1 cellular context compared by ENCODE assay signal in genomic region chr7:36287371-36288241, GRCh38.
TF ChIP-seq lines count a peak whose summit lies in the region.

No MANE protein-coding gene starts in this region.

TF ChIP-seq in HepG2, 621 proteins besides CTCF, POLR2A, EP300 and RAD21 (continued from another document and continues in another):
- TF ChIP-seq HMGXB4 (CRISPR knock-in tag; IDR thresholded peaks at IDR 0.05; ENCODE audit: borderline replicate concordance in 1 of 2, low read depth in 1 of 2) (peak in 1 of 2 experiments; percentile 73; a peak in 2 of 4 replicates), ZKSCAN8 (CRISPR knock-in tag; IDR thresholded peaks at IDR 0.05; ENCODE audit: borderline replicate concordance) (peak; percentile 58; the same call in 1 of the 2 replicates), ZNF253 (CRISPR knock-in tag; IDR thresholded peaks at IDR 0.05; ENCODE audit: borderline replicate concordance) (no peak), MXD3 (CRISPR knock-in tag; IDR thresholded peaks at IDR 0.05) (no peak), TCF7L2 (IDR thresholded peaks at IDR 0.05; ENCODE audit: low read depth, low read length) (no peak), WIZ (CRISPR knock-in tag; IDR thresholded peaks at IDR 0.05) (peak; percentile 79), MLXIP (CRISPR knock-in tag; IDR thresholded peaks at IDR 0.05; ENCODE audit: borderline replicate concordance) (no peak), MYPOP (CRISPR knock-in tag; IDR thresholded peaks at IDR 0.05) (peak; percentile 74; the same call in 1 of the 2 replicates), FOXM1 (CRISPR knock-in tag; IDR thresholded peaks at IDR 0.05) (no peak), KLF11 (CRISPR knock-in tag; IDR thresholded peaks at IDR 0.05) (no peak), ZKSCAN5 (CRISPR knock-in tag; IDR thresholded peaks at IDR 0.05) (no peak), GATAD1 (CRISPR knock-in tag; IDR thresholded peaks at IDR 0.05) (0 out of 2 replicates have a peak, but pooled peaks have one; percentile 51), HCFC1 (IDR thresholded peaks at IDR 0.05; ENCODE audit: low read depth, low read length) (no peak), SAP130 (CRISPR knock-in tag; IDR thresholded peaks at IDR 0.05; ENCODE audit: low read depth) (peak; percentile 85), CBX1 (IDR thresholded peaks at IDR 0.05; ENCODE audit: low read depth) (no peak), JUNB (CRISPR knock-in tag; IDR thresholded peaks at IDR 0.05; ENCODE audit: borderline replicate concordance) (peak; percentile 65; the same call in 1 of the 2 replicates), ZNF260 (CRISPR knock-in tag; IDR thresholded peaks at IDR 0.05; ENCODE audit: borderline replicate concordance, low read depth) (no peak), TBX2 (CRISPR knock-in tag; IDR thresholded peaks at IDR 0.05; ENCODE audit: borderline replicate concordance) (peak; percentile 99), ZNF234 (CRISPR knock-in tag; conservative IDR thresholded peaks at IDR 0.05) (no peak), KLF15 (CRISPR knock-in tag; IDR thresholded peaks at IDR 0.05; ENCODE audit: borderline replicate concordance) (no peak), ZNF30 (CRISPR knock-in tag; IDR thresholded peaks at IDR 0.05) (no peak), SIX1 (CRISPR knock-in tag; IDR thresholded peaks at IDR 0.05; ENCODE audit: borderline replicate concordance) (peak; percentile 98), ZNF142 (CRISPR knock-in tag; IDR thresholded peaks at IDR 0.05) (no peak), PRMT3 (CRISPR knock-in tag; IDR thresholded peaks at IDR 0.05; ENCODE audit: borderline replicate concordance, low read depth) (no peak), ZNF776 (CRISPR knock-in tag; IDR thresholded peaks at IDR 0.05) (no peak), RORA (CRISPR knock-in tag; IDR thresholded peaks at IDR 0.05) (no peak), PHB2 (IDR thresholded peaks at IDR 0.05; ENCODE audit: partially characterized antibody) (no peak), TFDP1 (CRISPR knock-in tag; IDR thresholded peaks at IDR 0.05; ENCODE audit: borderline replicate concordance) (no peak), ZSCAN22 (CRISPR knock-in tag; IDR thresholded peaks at IDR 0.05) (no peak), ZFAT (CRISPR knock-in tag; conservative IDR thresholded peaks at IDR 0.05) (no peak), ZNF446 (CRISPR knock-in tag; IDR thresholded peaks at IDR 0.05) (no peak), SYNCRIP (IDR thresholded peaks at IDR 0.05; ENCODE audit: insufficient read depth, low read depth, low read length) (no peak), SETDB1 (CRISPR knock-in tag; IDR thresholded peaks at IDR 0.05; ENCODE audit: borderline replicate concordance) (no peak), ZNF780A (CRISPR knock-in tag; IDR thresholded peaks at IDR 0.05) (no peak), SP4 (CRISPR knock-in tag; IDR thresholded peaks at IDR 0.05) (peak; percentile 57; the same call in 1 of the 2 replicates), YEATS2 (CRISPR knock-in tag; IDR thresholded peaks at IDR 0.05; ENCODE audit: borderline replicate concordance) (no peak), NFKB2 (CRISPR knock-in tag; IDR thresholded peaks at IDR 0.05; ENCODE audit: borderline replicate concordance) (no peak), GPBP1L1 (CRISPR knock-in tag; IDR thresholded peaks at IDR 0.05) (no peak), BCL6 (CRISPR knock-in tag; IDR thresholded peaks at IDR 0.05) (peak; percentile 84)
- TF ChIP-seq, protein P1, sequence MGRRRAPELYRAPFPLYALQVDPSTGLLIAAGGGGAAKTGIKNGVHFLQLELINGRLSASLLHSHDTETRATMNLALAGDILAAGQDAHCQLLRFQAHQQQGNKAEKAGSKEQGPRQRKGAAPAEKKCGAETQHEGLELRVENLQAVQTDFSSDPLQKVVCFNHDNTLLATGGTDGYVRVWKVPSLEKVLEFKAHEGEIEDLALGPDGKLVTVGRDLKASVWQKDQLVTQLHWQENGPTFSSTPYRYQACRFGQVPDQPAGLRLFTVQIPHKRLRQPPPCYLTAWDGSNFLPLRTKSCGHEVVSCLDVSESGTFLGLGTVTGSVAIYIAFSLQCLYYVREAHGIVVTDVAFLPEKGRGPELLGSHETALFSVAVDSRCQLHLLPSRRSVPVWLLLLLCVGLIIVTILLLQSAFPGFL (CRISPR knock-in tag; IDR thresholded peaks at IDR 0.05), result no peak
- TF ChIP-seq, protein P2, sequence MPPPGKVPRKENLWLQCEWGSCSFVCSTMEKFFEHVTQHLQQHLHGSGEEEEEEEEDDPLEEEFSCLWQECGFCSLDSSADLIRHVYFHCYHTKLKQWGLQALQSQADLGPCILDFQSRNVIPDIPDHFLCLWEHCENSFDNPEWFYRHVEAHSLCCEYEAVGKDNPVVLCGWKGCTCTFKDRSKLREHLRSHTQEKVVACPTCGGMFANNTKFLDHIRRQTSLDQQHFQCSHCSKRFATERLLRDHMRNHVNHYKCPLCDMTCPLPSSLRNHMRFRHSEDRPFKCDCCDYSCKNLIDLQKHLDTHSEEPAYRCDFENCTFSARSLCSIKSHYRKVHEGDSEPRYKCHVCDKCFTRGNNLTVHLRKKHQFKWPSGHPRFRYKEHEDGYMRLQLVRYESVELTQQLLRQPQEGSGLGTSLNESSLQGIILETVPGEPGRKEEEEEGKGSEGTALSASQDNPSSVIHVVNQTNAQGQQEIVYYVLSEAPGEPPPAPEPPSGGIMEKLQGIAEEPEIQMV (CRISPR knock-in tag; IDR thresholded peaks at IDR 0.05; ENCODE audit: low read depth), result 0 out of 2 replicates have a peak, but pooled peaks have one; percentile 48
- TF ChIP-seq, protein P3, sequence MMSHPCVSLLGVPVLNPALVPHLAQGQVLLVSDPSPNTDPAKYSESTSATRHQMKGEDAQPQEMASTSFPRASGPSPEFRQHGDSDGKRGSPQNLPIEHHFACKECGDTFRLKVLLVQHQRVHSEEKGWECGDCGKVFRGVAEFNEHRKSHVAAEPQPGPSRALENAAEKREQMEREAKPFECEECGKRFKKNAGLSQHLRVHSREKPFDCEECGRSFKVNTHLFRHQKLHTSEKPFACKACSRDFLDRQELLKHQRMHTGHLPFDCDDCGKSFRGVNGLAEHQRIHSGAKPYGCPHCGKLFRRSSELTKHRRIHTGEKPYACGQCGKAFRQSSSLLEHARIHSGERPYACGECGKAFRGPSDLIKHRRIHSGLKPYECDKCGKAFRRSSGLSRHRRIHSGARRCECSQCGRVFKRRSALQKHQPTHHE (CRISPR knock-in tag; IDR thresholded peaks at IDR 0.05; ENCODE audit: borderline replicate concordance), result no peak; the same call in 1 of the 2 replicates
- TF ChIP-seq, protein P4, sequence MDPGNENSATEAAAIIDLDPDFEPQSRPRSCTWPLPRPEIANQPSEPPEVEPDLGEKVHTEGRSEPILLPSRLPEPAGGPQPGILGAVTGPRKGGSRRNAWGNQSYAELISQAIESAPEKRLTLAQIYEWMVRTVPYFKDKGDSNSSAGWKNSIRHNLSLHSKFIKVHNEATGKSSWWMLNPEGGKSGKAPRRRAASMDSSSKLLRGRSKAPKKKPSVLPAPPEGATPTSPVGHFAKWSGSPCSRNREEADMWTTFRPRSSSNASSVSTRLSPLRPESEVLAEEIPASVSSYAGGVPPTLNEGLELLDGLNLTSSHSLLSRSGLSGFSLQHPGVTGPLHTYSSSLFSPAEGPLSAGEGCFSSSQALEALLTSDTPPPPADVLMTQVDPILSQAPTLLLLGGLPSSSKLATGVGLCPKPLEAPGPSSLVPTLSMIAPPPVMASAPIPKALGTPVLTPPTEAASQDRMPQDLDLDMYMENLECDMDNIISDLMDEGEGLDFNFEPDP (CRISPR knock-in tag; conservative IDR thresholded peaks at IDR 0.05), result no peak
